Comparison of ENCODE assay signal across 1 cellular context in genomic region chr13:52809310-52809769, GRCh38.
TF ChIP-seq lines count a peak whose summit lies in the region.

No MANE protein-coding gene starts in this region.

TF ChIP-seq in GM12878, 131 proteins besides CTCF, POLR2A, EP300 and RAD21 (continued from another document):
- peak; percentile 63 for TF ChIP-seq ZNF687 (IDR thresholded peaks at IDR 0.05)
- TF ChIP-seq IRF5 (IDR thresholded peaks at IDR 0.05; ENCODE audit: borderline replicate concordance), result no peak
- TF ChIP-seq ATF7 (IDR thresholded peaks at IDR 0.05; ENCODE audit: low read depth), result 0 out of 2 replicates have a peak, but pooled peaks have one; percentile 39
- TF ChIP-seq NR2F1 (conservative IDR thresholded peaks at IDR 0.05), result peak; percentile 98
- TF ChIP-seq PAX8 (IDR thresholded peaks at IDR 0.05), result no peak
- TF ChIP-seq REST (IDR thresholded peaks at IDR 0.05; ENCODE audit: low read depth, low read length), result no peak
- no peak for TF ChIP-seq TARDBP (IDR thresholded peaks at IDR 0.05; ENCODE audit: borderline replicate concordance)
- TF ChIP-seq YY1 (IDR thresholded peaks at IDR 0.05; ENCODE audit: low read depth, low read length), result peak; percentile 30; the same call in 1 of the 2 replicates
- no peak for TF ChIP-seq SRF (IDR thresholded peaks at IDR 0.05; ENCODE audit: low read depth in 2 of 2, low read length in 2 of 2)
- TF ChIP-seq E2F4 (IDR thresholded peaks at IDR 0.05; ENCODE audit: low read depth, low read length), result no peak
- no peak for TF ChIP-seq SIN3A (IDR thresholded peaks at IDR 0.05; ENCODE audit: low read depth, low read length)
- TF ChIP-seq ZNF24 (IDR thresholded peaks at IDR 0.05), result 0 out of 2 replicates have a peak, but pooled peaks have one; percentile 16
- no peak for TF ChIP-seq SUZ12 (IDR thresholded peaks at IDR 0.05; ENCODE audit: unreplicated experiment)
- 0 out of 2 replicates have a peak, but pooled peaks have one; percentile 16 for TF ChIP-seq CREB1 (IDR thresholded peaks at IDR 0.05; ENCODE audit: low read depth)
- no peak for TF ChIP-seq ZNF622 (IDR thresholded peaks at IDR 0.05)
TF ChIP-seq in GM12878: peak in this region for 19.
